In genomic region chr17:51135956-51136355, GRCh38 we compare ENCODE assay signal across 2 cellular contexts.
TF ChIP-seq lines count a peak whose summit lies in the region.

No MANE protein-coding gene starts in this region.

TF ChIP-seq in HepG2, 621 proteins besides CTCF, POLR2A, EP300 and RAD21:
- TF ChIP-seq CREB3 (CRISPR knock-in tag; IDR thresholded peaks at IDR 0.05) (no peak), MAFF (IDR thresholded peaks at IDR 0.05; ENCODE audit: low read depth, low read length) (peak; percentile 73), MAFK (conservative IDR thresholded peaks at IDR 0.05 in 1 of 2, IDR thresholded peaks at IDR 0.05 in 1 of 2; ENCODE audit: low read length in 2 of 2) (peak; percentile 73 to 83), MTA3 (CRISPR knock-in tag; IDR thresholded peaks at IDR 0.05) (no peak), SATB2 (CRISPR knock-in tag; IDR thresholded peaks at IDR 0.05) (no peak), ZNF652 (CRISPR knock-in tag; IDR thresholded peaks at IDR 0.05; ENCODE audit: borderline replicate concordance, low read depth) (no peak)

TF ChIP-seq in K562, 482 proteins besides CTCF, POLR2A, EP300 and RAD21:
- TF ChIP-seq ZNF316 (IDR thresholded peaks at IDR 0.05) (peak; percentile 50), C11orf30 (IDR thresholded peaks at IDR 0.05; ENCODE audit: low read depth) (peak; percentile 24; the same call in 1 of the 2 replicates), PBX2 (CRISPR knock-in tag; IDR thresholded peaks at IDR 0.05; ENCODE audit: low read depth) (no peak), PBX2 (tag; conservative IDR thresholded peaks at IDR 0.05; ENCODE audit: low read depth) (no peak)
TF ChIP-seq in K562: peak in this region for 2.
